ENCODE assay signal across 8 cellular contexts in the genomic region with DNA sequence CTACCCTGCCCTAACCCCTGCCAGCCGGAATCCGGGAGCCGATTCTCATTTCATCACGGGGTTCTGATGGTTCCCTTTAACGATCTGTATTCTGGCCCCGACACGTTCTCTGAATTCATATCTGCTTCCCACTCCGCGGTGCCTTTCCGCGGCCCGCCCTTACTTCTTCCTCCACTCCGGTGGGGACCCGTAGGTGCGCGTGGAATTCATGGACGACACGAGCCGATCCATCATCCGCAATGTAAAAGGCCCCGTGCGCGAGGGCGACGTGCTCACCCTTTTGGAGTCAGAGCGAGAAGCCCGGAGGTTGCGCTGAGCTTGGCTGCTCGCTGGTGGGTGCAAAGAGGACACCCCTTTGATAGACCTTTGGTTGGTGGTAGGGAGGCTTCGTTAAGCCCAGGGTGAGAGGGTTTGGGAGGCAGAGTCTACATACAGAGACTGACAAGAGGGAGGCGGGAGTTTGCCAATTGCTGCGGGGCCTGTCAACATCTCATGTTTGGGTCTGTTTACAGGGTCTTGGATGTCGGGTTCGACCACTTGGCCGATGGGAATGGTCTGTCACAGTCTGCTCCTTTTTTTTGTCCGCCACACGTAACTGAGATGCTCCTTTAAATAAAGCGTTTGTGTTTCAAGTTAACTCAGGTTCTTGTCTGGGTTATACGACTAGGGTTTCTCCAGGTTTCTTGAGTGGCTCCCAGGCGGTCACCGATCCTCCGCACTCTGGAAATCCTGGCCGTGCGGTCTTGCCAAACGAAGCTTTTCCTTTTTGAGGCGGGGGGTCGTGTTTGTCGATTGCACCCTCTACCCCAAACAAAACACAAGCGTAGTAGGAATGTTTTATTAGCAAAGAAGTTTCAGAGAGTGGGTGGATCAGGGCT. TPM values are rescaled to one million over a fixed set of nuclear protein-coding genes. Genes with fewer than 3 reads are reported as not detected.
DNase-seq lines count a peak whose midpoint lies in the region; ATAC-seq, FAIRE-seq and TF ChIP-seq lines count a peak whose summit lies in the region.

No MANE protein-coding gene starts in this region.

- H3K27ac ChIP-seq in A549 (peak overlapping the region; percentile 95 to 99), body of pancreas (peak overlapping the region; percentile 84 to 91 (median 88)), testis (peak overlapping the region; percentile 77 to 82)

- WGBS in A549 (ENCODE audit: missing lambda C conversion rate) = 5% methylated on average over 47 of the region's 49 CpGs
- WGBS in body of pancreas, 2 donors = 7 to 14% methylated on average over 30 to 49 of the region's 49 CpGs
- WGBS in testis, 2 donors = 11 to 12% methylated on average over 49 of the region's 49 CpGs

- POLR2A ChIA-PET in A549 (lab: Yijun Ruan, JAX) = interaction anchor here (0.6 to 1.7 kb wide), 4 partner anchors 10 to 39 kb away, joined by 3 to 20 read pairs (median 5); no protein-coding TSS in a partner anchor

- intact Hi-C loops in body of pancreas (cut with DNase I) (no loop called here), testis (cut with DNase I; ENCODE audit: low total_unique reads) (no loop called here)

- ATAC-seq in A549 (peak in 1 of 2 experiments; percentile 3; a peak in 1 of 6 replicates), HG02885 (IDR thresholded peaks at IDR 0.05; ENCODE audit: poor library complexity, unreplicated experiment) (peak; percentile 8), body of pancreas (peak; percentile 7), GM18867 (IDR thresholded peaks at IDR 0.05; ENCODE audit: unreplicated experiment) (no peak), GM21423 (IDR thresholded peaks at IDR 0.05; ENCODE audit: unreplicated experiment) (no peak)

- no peak for TF ChIP-seq CTCF in A549 (IDR thresholded peaks at IDR 0.05)
- no peak for TF ChIP-seq CTCF in body of pancreas (IDR thresholded peaks at IDR 0.05)
- TF ChIP-seq CTCF in testis (IDR thresholded peaks at IDR 0.05) = no peak

- no peak for TF ChIP-seq POLR2A in A549 (IDR thresholded peaks at IDR 0.05; ENCODE audit: low read length)
- TF ChIP-seq POLR2A in body of pancreas (IDR thresholded peaks at IDR 0.05) = no peak
- TF ChIP-seq POLR2A in testis (IDR thresholded peaks at IDR 0.05) = no peak

- no peak for TF ChIP-seq EP300 in A549 (IDR thresholded peaks at IDR 0.05)

- H3K4me3 ChIP-seq in A549 (peak overlapping the region; percentile 100), body of pancreas (peak overlapping the region; percentile 53 to 69), testis (peak overlapping the region; percentile 93 to 95)

- H3K27me3 ChIP-seq in body of pancreas (no peaks in the 10 kb centered on the region), testis (no peaks in the 10 kb centered on the region)

- DNase-seq in A549 (ENCODE audit: low read depth in 1 of 2, low spot score in 1 of 2) (no peak), body of pancreas (no peak), left kidney (ENCODE audit: low read depth, low spot score) (peak; percentile 39), testis (no peak), RKO (ENCODE audit: low spot score) (no peak)

- peak overlapping the region; percentile 72 for H3K4me2 ChIP-seq in A549

- H3K36me3 ChIP-seq in body of pancreas (replicated peaks in 1 of 2; ENCODE audit: insufficient read depth in 1 of 2, low read depth in 2 of 2) (no peaks in the 10 kb centered on the region), testis (ENCODE audit: low read depth, missing control alignments) (no peaks in the 10 kb centered on the region)

- H3K4me1 ChIP-seq in A549 (peaks cover 22% of the 10 kb centered on the region), body of pancreas (peaks cover 36% of the 10 kb centered on the region), testis (peaks cover 18% of the 10 kb centered on the region)

- H3K9me3 ChIP-seq in A549 (no peaks in the 10 kb centered on the region), body of pancreas (no peaks in the 10 kb centered on the region), testis (no peaks in the 10 kb centered on the region)

- no peak for TF ChIP-seq RAD21 in A549 (conservative IDR thresholded peaks at IDR 0.05 in 1 of 2, IDR thresholded peaks at IDR 0.05 in 1 of 2)

- CTCF ChIA-PET in A549 (lab: Yijun Ruan, JAX) = no interaction called here

- FAIRE-seq in A549 (lab: Jason Lieb, UNC) = no peak

TF ChIP-seq in A549, 52 proteins besides CTCF, POLR2A, EP300 and RAD21:
- TF ChIP-seq, protein P1, sequence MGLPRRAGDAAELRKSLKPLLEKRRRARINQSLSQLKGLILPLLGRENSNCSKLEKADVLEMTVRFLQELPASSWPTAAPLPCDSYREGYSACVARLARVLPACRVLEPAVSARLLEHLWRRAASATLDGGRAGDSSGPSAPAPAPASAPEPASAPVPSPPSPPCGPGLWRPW (IDR thresholded peaks at IDR 0.05) = no peak
- TF ChIP-seq, protein P2, sequence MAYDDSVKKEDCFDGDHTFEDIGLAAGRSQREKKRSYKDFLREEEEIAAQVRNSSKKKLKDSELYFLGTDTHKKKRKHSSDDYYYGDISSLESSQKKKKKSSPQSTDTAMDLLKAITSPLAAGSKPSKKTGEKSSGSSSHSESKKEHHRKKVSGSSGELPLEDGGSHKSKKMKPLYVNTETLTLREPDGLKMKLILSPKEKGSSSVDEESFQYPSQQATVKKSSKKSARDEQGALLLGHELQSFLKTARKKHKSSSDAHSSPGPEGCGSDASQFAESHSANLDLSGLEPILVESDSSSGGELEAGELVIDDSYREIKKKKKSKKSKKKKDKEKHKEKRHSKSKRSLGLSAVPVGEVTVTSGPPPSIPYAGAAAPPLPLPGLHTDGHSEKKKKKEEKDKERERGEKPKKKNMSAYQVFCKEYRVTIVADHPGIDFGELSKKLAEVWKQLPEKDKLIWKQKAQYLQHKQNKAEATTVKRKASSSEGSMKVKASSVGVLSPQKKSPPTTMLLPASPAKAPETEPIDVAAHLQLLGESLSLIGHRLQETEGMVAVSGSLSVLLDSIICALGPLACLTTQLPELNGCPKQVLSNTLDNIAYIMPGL (CRISPR knock-in tag; IDR thresholded peaks at IDR 0.05; ENCODE audit: borderline replicate concordance) = no peak
- TF ChIP-seq GATA3 (IDR thresholded peaks at IDR 0.05; ENCODE audit: borderline replicate concordance) = no peak
- TF ChIP-seq HOXB13 (CRISPR knock-in tag; IDR thresholded peaks at IDR 0.05; ENCODE audit: low read depth) = no peak
- TF ChIP-seq CEBPB (IDR thresholded peaks at IDR 0.05) = no peak
- no peak for TF ChIP-seq KDM5A (IDR thresholded peaks at IDR 0.05)
- TF ChIP-seq HDAC2 (IDR thresholded peaks at IDR 0.05) = no peak
- no peak for TF ChIP-seq BHLHE40 (IDR thresholded peaks at IDR 0.05; ENCODE audit: low read depth, low read length)

RNA-seq across cellular contexts. Expression of a gene that starts 0.7 kb away (rescaled TPM):
- 374 and 406 TPM in 2 replicates for polyA plus RNA-seq in A549 (2011; rRNA removed)
- 710 and 713 TPM in 2 replicates for polyA plus RNA-seq in A549 (2012; cell fraction: cytosol; rRNA removed)
- 369 and 438 TPM in 2 replicates for polyA plus RNA-seq in A549 (2012; cell fraction: nucleus; rRNA removed)
- 399 to 449 TPM (median 404 TPM) in 3 replicates for polyA plus RNA-seq in A549 (2017; fragmentation: RNase III; extraction: RNeasy Plus Mini Kit Qiagen cat#74134 plus additional on column Dnase treatment)
- polyA minus RNA-seq in A549 (2011; rRNA and poly(A)+ RNA removed) = 95.9 and 197 TPM in 2 replicates
- 100 to 1,000 TPM; 322 to 334 TPM for total RNA-seq in body of pancreas
- 100 to 1,000 TPM; 221 to 398 TPM for total RNA-seq in testis
- 505 TPM for polyA plus RNA-seq in testis (ENCODE audit: insufficient read depth, low read depth, low replicate concordance)

RNA-seq across cellular contexts. Expression of a gene that starts 0.8 kb away (rescaled TPM):
- polyA plus RNA-seq in A549 (2011; rRNA removed) = 29.7 and 44.5 TPM in 2 replicates
- polyA plus RNA-seq in A549 (2012; cell fraction: cytosol; rRNA removed) = 88.3 and 93.3 TPM in 2 replicates
- polyA plus RNA-seq in A549 (2012; cell fraction: nucleus; rRNA removed) = 74.6 and 91.8 TPM in 2 replicates
- polyA plus RNA-seq in A549 (2017; fragmentation: RNase III; extraction: RNeasy Plus Mini Kit Qiagen cat#74134 plus additional on column Dnase treatment) = 29.0 to 44.0 TPM (median 40.2 TPM) in 3 replicates
- polyA minus RNA-seq in A549 (2011; rRNA and poly(A)+ RNA removed) = 35.1 and 58.5 TPM in 2 replicates
- 1 to 10 TPM; 4.3 to 6.7 TPM for total RNA-seq in body of pancreas
- total RNA-seq in testis = 10 to 100 TPM; 38.2 to 50.5 TPM
- 91.2 TPM for polyA plus RNA-seq in testis (ENCODE audit: insufficient read depth, low read depth, low replicate concordance)

RNA-seq across cellular contexts. Expression of a gene that starts 13.8 kb away (rescaled TPM):
- polyA plus RNA-seq in A549 (2011; rRNA removed) = 27.4 and 28.8 TPM in 2 replicates
- 130 and 158 TPM in 2 replicates for polyA plus RNA-seq in A549 (2012; cell fraction: cytosol; rRNA removed)
- 175 and 229 TPM in 2 replicates for polyA plus RNA-seq in A549 (2012; cell fraction: nucleus; rRNA removed)
- polyA plus RNA-seq in A549 (2017; fragmentation: RNase III; extraction: RNeasy Plus Mini Kit Qiagen cat#74134 plus additional on column Dnase treatment) = 51.9 to 54.2 TPM (median 54.1 TPM) in 3 replicates
- 11.4 and 16.0 TPM in 2 replicates for polyA minus RNA-seq in A549 (2011; rRNA and poly(A)+ RNA removed)
- total RNA-seq in body of pancreas = 10 to 100 TPM; 34.0 to 41.2 TPM
- total RNA-seq in testis = 10 to 100 TPM; 61.2 to 65.8 TPM
- 88.3 TPM for polyA plus RNA-seq in testis (ENCODE audit: insufficient read depth, low read depth, low replicate concordance)

RNA-seq across cellular contexts. Expression of a gene that starts 21.1 kb away (rescaled TPM):
- polyA plus RNA-seq in A549 (2011; rRNA removed) (1.0 and 1.2 TPM in 2 replicates), A549 (2017; fragmentation: RNase III; extraction: RNeasy Plus Mini Kit Qiagen cat#74134 plus additional on column Dnase treatment) (1.5 to 1.6 TPM (median 1.5 TPM) in 3 replicates), testis (ENCODE audit: insufficient read depth, low read depth, low replicate concordance) (4.1 TPM)
- 2.1 and 2.8 TPM in 2 replicates for polyA plus RNA-seq in A549 (2012; cell fraction: cytosol; rRNA removed)
- 4.1 and 5.7 TPM in 2 replicates for polyA plus RNA-seq in A549 (2012; cell fraction: nucleus; rRNA removed)
- polyA minus RNA-seq in A549 (2011; rRNA and poly(A)+ RNA removed) = 1.2 and 1.5 TPM in 2 replicates
- total RNA-seq in body of pancreas (10 to 100 TPM in 1 of 2 donors, 1 to 10 TPM in 1; 9.1 to 25.7 TPM), testis (10 to 100 TPM in 1 of 2 donors, 1 to 10 TPM in 1; 7.1 to 13.2 TPM)

RNA-seq across cellular contexts. Expression of a gene that starts 42.0 kb away (rescaled TPM):
- polyA plus RNA-seq in A549 (2011; rRNA removed) (30.8 and 32.6 TPM in 2 replicates), A549 (2017; fragmentation: RNase III; extraction: RNeasy Plus Mini Kit Qiagen cat#74134 plus additional on column Dnase treatment) (12.3 to 18.1 TPM (median 15.1 TPM) in 3 replicates), testis (ENCODE audit: insufficient read depth, low read depth, low replicate concordance) (10.0 TPM)
- 48.7 and 67.4 TPM in 2 replicates for polyA plus RNA-seq in A549 (2012; cell fraction: cytosol; rRNA removed)
- 203 and 238 TPM in 2 replicates for polyA plus RNA-seq in A549 (2012; cell fraction: nucleus; rRNA removed)
- 15.6 and 19.4 TPM in 2 replicates for polyA minus RNA-seq in A549 (2011; rRNA and poly(A)+ RNA removed)
- total RNA-seq in body of pancreas (100 to 1,000 TPM in 1 of 2 donors, 10 to 100 TPM in 1; 68.7 to 110 TPM), testis (10 to 100 TPM; 10.2 to 18.5 TPM)

Comparison
In these comparisons a context has a peak if more than half of its experiments do, and no peak if none do; other contexts are left out.
1. ATAC-seq: peak in HG02885 (single experiment) and body of pancreas (single experiment); none in GM18867 (single experiment) and GM21423 (single experiment).
2. RNA of a gene that starts 0.8 kb away (total RNA-seq): 38.2 to 50.5 TPM in testis; 4.3 to 6.7 TPM in body of pancreas; every median in the first group is over 4 times any median in the second.
3. Peak in every context shown above with its lines, with median percentiles within 50 percentile points of each other: H3K27ac ChIP-seq and H3K4me3 ChIP-seq.